ENCODE assay signal across 29 cellular contexts in genomic region chr2:227788556-227788955, GRCh38. TPM values are rescaled to one million over a fixed set of nuclear protein-coding genes. Genes with fewer than 3 reads are reported as not detected.
DNase-seq lines count a peak whose midpoint lies in the region; ATAC-seq and TF ChIP-seq lines count a peak whose summit lies in the region.
"Had no signal": no experiment of that assay in that cellular context is flagged by ENCODE, and none has a peak within 500 bp of the region (broad histone marks: within the 10 kb centered on the region; RNA-seq: fewer than 3 reads in every experiment).

No MANE protein-coding gene starts in this region.

- intact Hi-C loops in left ventricle myocardium superior (cut with micrococcal nuclease), result no loop called here

- no peaks in the 10 kb centered on the region for H3K4me1 ChIP-seq in right atrium auricular region

- no peaks in the 10 kb centered on the region for H3K36me3 ChIP-seq in right atrium auricular region
- H3K36me3 ChIP-seq: transverse colon had no signal

- H3K27ac ChIP-seq in right atrium auricular region, result no peak overlapping the region
- H3K27ac ChIP-seq: C4-2B, dorsolateral prefrontal cortex, RWPE1, transverse colon had no signal

- no peak for TF ChIP-seq CTCF in right atrium auricular region (IDR thresholded peaks at IDR 0.05)
- TF ChIP-seq CTCF in fibroblast of pulmonary artery (IDR thresholded peaks at IDR 0.05; ENCODE audit: low read length, missing control alignments), result no peak

- no peak for ATAC-seq in left ventricle myocardium superior
- ATAC-seq: K562; stimulated activated naive CD8-positive, alpha-beta T cell treated with anti-CD3 and anti-CD28 coated beads, Interleukin-15, amount 100 ng/mL, for 72 hours had no signal

- H3K9me3 ChIP-seq in right atrium auricular region, result no peaks in the 10 kb centered on the region
- H3K9me3 ChIP-seq: transverse colon had no signal

- H3K4me3 ChIP-seq in right atrium auricular region (no peak overlapping the region), fibroblast of pulmonary artery (replicated peaks; ENCODE audit: low read depth, low read length) (no peak overlapping the region)
- H3K4me3 ChIP-seq: dorsolateral prefrontal cortex, K562, transverse colon had no signal

- no peaks in the 10 kb centered on the region for H3K27me3 ChIP-seq in right atrium auricular region
- H3K27me3 ChIP-seq: transverse colon had no signal

- peak; percentile 59 for DNase-seq in right atrium auricular region (ENCODE audit: low spot score)
- DNase-seq in left ventricle myocardium superior, result no peak
- DNase-seq in astrocyte of the hippocampus (ENCODE audit: low read depth, low spot score), result peak; percentile 28
- DNase-seq in fibroblast of pulmonary artery (ENCODE audit: low read depth), result peak; percentile 78
- DNase-seq in HK-2 (ENCODE audit: unreplicated experiment), result no peak
- DNase-seq in NCI-H82 treated with DMSO at 0.1 percent for 48 hours (lab: John Stamatoyannopoulos, UW; ENCODE audit: unreplicated experiment), result no peak
- no peak for DNase-seq in medulla oblongata (ENCODE audit: extremely low spot score)
- no peak for DNase-seq in stimulated activated CD4-positive, alpha-beta T cell treated with anti-CD3 and anti-CD28 coated beads, Interleukin-4, amount 100 ng/mL, for 4 hours
- DNase-seq: activated B cell treated with CpG ODN at 0.5 μM for 24 hours; activated CD4-positive, alpha-beta memory T cell treated with anti-CD3 and anti-CD28 coated beads, Interleukin-2, amount 10 ng/mL, durations not matched to agents 7 days and 5 days; activated naive CD4-positive, alpha-beta T cell; activated T-cell treated with anti-CD3 and anti-CD28 coated beads for 4 hours; amygdala; dorsolateral prefrontal cortex; naive B cell; NCI-H146; NCI-H524; occipital lobe; stimulated activated CD4-positive, alpha-beta T cell treated with anti-CD3 and anti-CD28 coated beads, Interleukin-2, amount 100 ng/mL, for 48 hours; stimulated activated naive CD8-positive, alpha-beta T cell treated with anti-CD3 and anti-CD28 coated beads, Interleukin-15, amount 100 ng/mL, for 72 hours; T1000; transverse colon had no signal

RNA-seq across cellular contexts. Expression of gene CCL20, which starts 25.1 kb away (rescaled TPM):
- total RNA-seq in right atrium auricular region, result not detected
- total RNA-seq in left ventricle myocardium superior, result not detected
- total RNA-seq: activated B cell treated with CpG ODN at 0.5 μM for 24 hours, H1, occipital lobe had no signal

RNA-seq across cellular contexts. Expression of gene SCYGR8, which starts 42.9 kb away (rescaled TPM):
- not detected for total RNA-seq in right atrium auricular region
- total RNA-seq in left ventricle myocardium superior, result not detected
- total RNA-seq: activated B cell treated with CpG ODN at 0.5 μM for 24 hours; activated CD4-positive, alpha-beta memory T cell treated with anti-CD3 and anti-CD28 coated beads, Interleukin-2, amount 10 ng/mL, durations not matched to agents 7 days and 5 days; dorsolateral prefrontal cortex; epithelial cell of proximal tubule; glomerular endothelial cell; H1; K562; mesenteric fat pad; occipital lobe; transverse colon had no signal

Comparison
In these comparisons a context has a peak if more than half of its experiments do, and no peak if none do; other contexts are left out.
1. DNase-seq: peak in right atrium auricular region (single experiment), astrocyte of the hippocampus (single experiment) and fibroblast of pulmonary artery (single experiment); none in left ventricle myocardium superior (single experiment), HK-2 (single experiment), NCI-H82 treated with DMSO at 0.1 percent for 48 hours (single experiment), medulla oblongata (single experiment) and stimulated activated CD4-positive, alpha-beta T cell treated with anti-CD3 and anti-CD28 coated beads, Interleukin-4, amount 100 ng/mL, for 4 hours (0 of 2).